In the genomic region with DNA sequence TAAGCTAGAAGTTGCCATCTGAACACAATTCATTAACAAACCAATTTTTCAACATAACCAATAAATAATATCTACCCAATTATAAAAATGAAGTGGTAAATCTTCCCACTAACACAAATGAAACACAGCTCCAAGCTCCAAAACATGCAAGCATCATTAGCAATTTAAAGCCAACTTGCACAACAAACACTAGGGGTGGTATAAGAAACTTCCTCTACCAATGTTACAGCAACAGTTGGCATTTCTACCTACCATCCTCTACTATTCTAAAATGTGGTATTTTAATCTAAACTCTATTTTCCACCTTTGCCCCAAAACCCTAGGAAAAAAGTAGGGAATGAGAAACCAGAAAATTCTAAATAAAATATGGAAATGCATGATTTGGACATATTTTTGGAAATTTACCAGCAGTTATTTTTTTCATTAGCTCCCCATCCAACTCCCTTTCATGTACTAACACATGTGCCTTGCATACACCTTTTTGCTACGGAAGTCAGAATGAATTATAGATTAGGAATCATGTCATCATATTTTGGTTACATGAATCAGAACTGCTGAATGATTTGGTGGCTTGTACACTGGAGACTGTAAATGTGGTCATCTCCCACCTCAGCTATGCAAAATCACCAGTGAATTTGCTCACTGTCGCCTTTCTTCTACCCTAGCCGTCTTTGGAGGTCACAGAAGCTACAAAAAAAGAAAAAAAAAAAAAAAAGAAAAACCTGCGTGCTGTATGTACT, we compare ENCODE assay signal across 15 cellular contexts. TPM values are rescaled to one million over a fixed set of nuclear protein-coding genes. Genes with fewer than 3 reads are reported as not detected.
DNase-seq lines count a peak whose midpoint lies in the region; ATAC-seq, FAIRE-seq and TF ChIP-seq lines count a peak whose summit lies in the region.
"Had no signal": no experiment of that assay in that cellular context is flagged by ENCODE, and none has a peak within 500 bp of the region (broad histone marks: within the 10 kb centered on the region; RNA-seq: fewer than 3 reads in every experiment).

No MANE protein-coding gene starts in this region.

- no peak for TF ChIP-seq EP300 in GM12878 (IDR thresholded peaks at IDR 0.05; ENCODE audit: borderline replicate concordance in 1 of 2, control insufficient read depth in 1 of 2, low read depth in 2 of 2, low read length in 2 of 2)

- TF ChIP-seq CTCF in Loucy (conservative IDR thresholded peaks at IDR 0.05; ENCODE audit: low read length) (peak; percentile 58), GM12878 (IDR thresholded peaks at IDR 0.05 in 2 of 3, conservative IDR thresholded peaks at IDR 0.05 in 1 of 3; ENCODE audit: control insufficient read depth in 2 of 3, extremely low read depth in 1 of 3, insufficient read depth in 1 of 3, low read depth in 3 of 3, low read length in 3 of 3) (peak; percentile 17 to 41 (median 33); a peak in 4 of 6 replicates), retinal pigment epithelial cell (conservative IDR thresholded peaks at IDR 0.05; ENCODE audit: low read depth, low read length) (peak; percentile 29)

- no peak overlapping the region for H2AK5ac ChIP-seq in neuronal stem cell (ENCODE audit: low read depth, low read length)

- peaks cover 66% of the 10 kb centered on the region for H3K27me3 Mint-ChIP-seq in activated T-cell treated with anti-CD3 and anti-CD28 coated beads, Interleukin-2, amount 50 U/mL, for 72 hours (ENCODE audit: low read depth)

- H3K9ac ChIP-seq in Loucy (ENCODE audit: low read depth, low read length, poor library complexity, severe bottlenecking) (peak overlapping the region; percentile 3), GM12878 (ENCODE audit: control insufficient read depth, insufficient read depth, low read length) (no peak overlapping the region), neuronal stem cell (ENCODE audit: low read depth, low read length, poor library complexity) (no peak overlapping the region)

- no peak for TF ChIP-seq POLR2A in GM12878 (IDR thresholded peaks at IDR 0.05; ENCODE audit: low read depth, low read length)

- H3K79me2 ChIP-seq in Loucy (ENCODE audit: insufficient read depth, low read length) (peaks cover 28% of the 10 kb centered on the region), GM12878 (ENCODE audit: control insufficient read depth, insufficient read depth, low read length) (peaks cover 66% of the 10 kb centered on the region)

- H3K4me2 ChIP-seq in Loucy (ENCODE audit: low read depth, low read length, poor library complexity, severe bottlenecking): peak overlapping the region; percentile 95
- H3K4me2 ChIP-seq in GM12878 (ENCODE audit: control insufficient read depth, insufficient read depth): peak overlapping the region; percentile 10
- no peak overlapping the region for H3K4me2 ChIP-seq in neuronal stem cell (ENCODE audit: insufficient read depth, low read length, poor library complexity, severe bottlenecking)

- POLR2A ChIA-PET in GM12878 (lab: Charles Lee): interaction anchor here (0.6 to 1.3 kb wide), 6 partner anchors 41 to 824 kb away, joined by 3 to 4 read pairs (median 3); no protein-coding TSS in a partner anchor

- peaks cover 5 to 6% of the 10 kb centered on the region in 2 donors for H3K36me3 Mint-ChIP-seq in activated T-cell treated with anti-CD3 and anti-CD28 coated beads, Interleukin-2, amount 50 U/mL, for 72 hours (ENCODE audit: insufficient read depth in 2 of 2)

- intact Hi-C loops in GM12878 (cut with micrococcal nuclease; ENCODE audit: unreplicated experiment): loop anchor here (5.0 kb wide), 1 partner anchor 350 kb away; a partner anchor contains a TSS

- in situ Hi-C loops in GM12878 (cut with MboI): no loop called here

- H3K4ac ChIP-seq in neuronal stem cell (ENCODE audit: low read length): no peak overlapping the region

- RAD21 ChIA-PET in GM12878 (lab: Charles Lee; ENCODE audit: unreplicated experiment): interaction anchor here (0.6 to 5.8 kb wide), 10 partner anchors 55 to 544 kb away, joined by 3 to 86 read pairs (median 6); a partner anchor contains a TSS

- no peak overlapping the region for H3K14ac ChIP-seq in neuronal stem cell (ENCODE audit: low read length)

- H3K9me3 Mint-ChIP-seq in activated T-cell treated with anti-CD3 and anti-CD28 coated beads, Interleukin-2, amount 50 U/mL, for 72 hours: no peaks in the 10 kb centered on the region

- H3K4me1 ChIP-seq in Loucy (ENCODE audit: insufficient read depth, low read length, poor library complexity, severe bottlenecking) (peaks cover 28% of the 10 kb centered on the region), GM12878 (ENCODE audit: control insufficient read depth, insufficient read depth, low read length) (peaks cover 9% of the 10 kb centered on the region), neuronal stem cell (ENCODE audit: control insufficient read depth in 2 of 2, insufficient read depth in 1 of 2, low read depth in 1 of 2, low read length in 2 of 2) (peaks cover 4 to 42% of the 10 kb centered on the region in 2 donors)

- peak overlapping the region; percentile 16 for H3K4me3 ChIP-seq in Loucy (ENCODE audit: low read length, poor library complexity, severe bottlenecking)
- H3K4me3 ChIP-seq in GM12878: peak overlapping the region; percentile 16; the same call in 1 of the 2 replicates
- no peak overlapping the region for H3K4me3 ChIP-seq in retinal pigment epithelial cell (ENCODE audit: low read length)
- H3K4me3 ChIP-seq in neuronal stem cell (ENCODE audit: low read length in 2 of 2): no peak overlapping the region
- H3K4me3 ChIP-seq: coronary artery, pancreas, SJSA1 had no signal

- no peaks in the 10 kb centered on the region for H3K9me2 ChIP-seq in Loucy (replicated peaks; ENCODE audit: low read depth, low read length)

- FAIRE-seq in GM12878 (lab: Jason Lieb, UNC): no peak
- FAIRE-seq: pancreas had no signal

- no peak overlapping the region for H2BK120ac ChIP-seq in neuronal stem cell (ENCODE audit: low read depth, low read length)

- no peak for TF ChIP-seq RAD21 in GM12878 (IDR thresholded peaks at IDR 0.05; ENCODE audit: insufficient read depth, low read depth, low read length)

- no peaks in the 10 kb centered on the region for H3K36me3 ChIP-seq in Loucy (ENCODE audit: insufficient read depth, low read length)
- H3K36me3 ChIP-seq in GM12878 (ENCODE audit: control insufficient read depth in 2 of 2, insufficient read depth in 2 of 2, low read length in 1 of 2): no peaks in the 10 kb centered on the region
- H3K36me3 ChIP-seq in neuronal stem cell (replicated peaks in 1 of 2; ENCODE audit: control insufficient read depth in 2 of 2, insufficient read depth in 2 of 2, low read length in 2 of 2): no peaks in the 10 kb centered on the region
- H3K36me3 ChIP-seq: pancreas, SJSA1 had no signal

- no peaks in the 10 kb centered on the region for H3K79me1 ChIP-seq in neuronal stem cell (ENCODE audit: low read depth, low read length)

- H2BK12ac ChIP-seq in neuronal stem cell (ENCODE audit: low read length): no peak overlapping the region

- CTCF ChIA-PET in GM12878 (lab: Yijun Ruan, JAX): interaction anchor here (0.6 to 13.9 kb wide), 19 partner anchors 9 to 337 kb away, joined by 3 to 201 read pairs (median 5); a partner anchor contains a TSS

- no TSS peak for BruUV-seq in GM12878 (replicated peaks; lab: Mats Ljungman, UMichigan)

- no peak overlapping the region for H4K8ac ChIP-seq in neuronal stem cell (ENCODE audit: low read depth, low read length)

- 41% methylated on average over 3 of the region's 4 CpGs for WGBS in GM12878 (ENCODE audit: insufficient coverage, insufficient replicate concordance, low lambda C conversion rate, missing lambda C conversion rate)
- WGBS in neuronal stem cell (ENCODE audit: extremely low coverage in 2 of 2, insufficient read length in 2 of 2, insufficient replicate concordance in 1 of 2), 2 donors: no CpG with 5 or more reads among the region's 4 CpGs

- peaks cover 21% of the 10 kb centered on the region for H3K4me1 Mint-ChIP-seq in activated T-cell treated with anti-CD3 and anti-CD28 coated beads, Interleukin-2, amount 50 U/mL, for 72 hours (ENCODE audit: low read depth)

- no peak overlapping the region for H3K18ac ChIP-seq in neuronal stem cell (ENCODE audit: low read length)

- H3K9me3 ChIP-seq in Loucy (ENCODE audit: insufficient read depth, low read depth, low read length) (no peaks in the 10 kb centered on the region), GM12878 (replicated peaks; ENCODE audit: control insufficient read depth, insufficient read depth, low read length) (no peaks in the 10 kb centered on the region), neuronal stem cell (replicated peaks in 1 of 2; ENCODE audit: control insufficient read depth in 2 of 2, insufficient read depth in 1 of 2, low read depth in 1 of 2, low read length in 2 of 2) (no peaks in the 10 kb centered on the region)
- H3K9me3 ChIP-seq: pancreas, SJSA1 had no signal

- DNase-seq in SIG-M5 treated with dmso at 0.1 percent for 504 hours (lab: John Stamatoyannopoulos, UW; ENCODE audit: unreplicated experiment) (peak; percentile 29), SIG-M5 (lab: John Stamatoyannopoulos, UW) (no peak), GM12878 (ENCODE audit: low read depth, low spot score) (no peak), retinal pigment epithelial cell (ENCODE audit: low read depth) (no peak), NCI-H69 (lab: John Stamatoyannopoulos, UW) (no peak), neuronal stem cell (ENCODE audit: low spot score) (no peak)
- no peak for DNase-seq in activated T-cell treated with anti-CD3 and anti-CD28 coated beads, Interleukin-2, amount 50 U/mL, for 72 hours
- DNase-seq: activated CD4-positive, alpha-beta T cell treated with anti-CD3 and anti-CD28 coated beads for 36 hours; left ventricle myocardium superior; NCI-H146; pancreas; stimulated activated CD4-positive, alpha-beta T cell treated with anti-CD3 and anti-CD28 coated beads, Interleukin-2, amount 100 ng/mL, for 48 hours had no signal

- no peaks in the 10 kb centered on the region for H3F3A ChIP-seq in Loucy (ENCODE audit: low read depth)

- H4K20me1 ChIP-seq in Loucy (ENCODE audit: insufficient read depth, low read length, poor library complexity, severe bottlenecking): peaks cover 9% of the 10 kb centered on the region
- H4K20me1 ChIP-seq in GM12878 (ENCODE audit: control insufficient read depth, insufficient read depth): no peaks in the 10 kb centered on the region

- no peak overlapping the region for H2BK15ac ChIP-seq in neuronal stem cell (ENCODE audit: low read length)

- no peak overlapping the region for H4K91ac ChIP-seq in neuronal stem cell (ENCODE audit: low read depth, low read length, poor library complexity)

- no peak overlapping the region for H3K23ac ChIP-seq in neuronal stem cell (ENCODE audit: low read depth, low read length, poor library complexity)

- no peak for ATAC-seq in GM12878
- ATAC-seq in activated T-cell treated with anti-CD3 and anti-CD28 coated beads, Interleukin-2, amount 50 U/mL, for 72 hours (replicated peaks in 1 of 2): no peak
- ATAC-seq: activated CD4-positive, alpha-beta T cell treated with anti-CD3 and anti-CD28 coated beads for 36 hours; left ventricle myocardium superior; pancreas had no signal

- no peak overlapping the region for H2AFZ ChIP-seq in Loucy (ENCODE audit: low read length)
- no peak overlapping the region for H2AFZ ChIP-seq in GM12878 (ENCODE audit: control insufficient read depth, low read depth, low read length)
- no peak overlapping the region for H2AFZ ChIP-seq in neuronal stem cell (ENCODE audit: low read length)

- H3K27me3 ChIP-seq in Loucy (ENCODE audit: insufficient read depth, low read length, poor library complexity, severe bottlenecking) (no peaks in the 10 kb centered on the region), GM12878 (replicated peaks in 1 of 2; ENCODE audit: control insufficient read depth in 2 of 2, insufficient read depth in 2 of 2, low read length in 1 of 2) (no peaks in the 10 kb centered on the region), neuronal stem cell (ENCODE audit: control insufficient read depth in 3 of 3, insufficient read depth in 3 of 3, low read depth in 1 of 3, low read length in 3 of 3) (no peaks in the 10 kb centered on the region)
- H3K27me3 ChIP-seq: pancreas had no signal

- no peak overlapping the region for H2BK5ac ChIP-seq in neuronal stem cell (ENCODE audit: low read length)

- H3K27ac ChIP-seq in GM12878 (ENCODE audit: control insufficient read depth, insufficient read depth) (no peak overlapping the region), neuronal stem cell (replicated peaks; ENCODE audit: low read length) (no peak overlapping the region)
- H3K27ac ChIP-seq: coronary artery, pancreas, SJSA1 had no signal

- SMC1A ChIA-PET in GM12878 (lab: Charles Lee; ENCODE audit: uncharacterized antibody, unreplicated experiment): interaction anchor here (0.7 to 7.7 kb wide), 17 partner anchors 15 to 215 kb away, joined by 3 to 105 read pairs (median 7); no protein-coding TSS in a partner anchor

- H3K4me3 Mint-ChIP-seq in activated T-cell treated with anti-CD3 and anti-CD28 coated beads, Interleukin-2, amount 50 U/mL, for 72 hours: no peak overlapping the region
- H3K4me3 Mint-ChIP-seq: activated CD4-positive, alpha-beta T cell treated with anti-CD3 and anti-CD28 coated beads for 36 hours had no signal

- H3K27ac Mint-ChIP-seq in activated T-cell treated with anti-CD3 and anti-CD28 coated beads, Interleukin-2, amount 50 U/mL, for 72 hours: no peak overlapping the region
- H3K27ac Mint-ChIP-seq: activated CD4-positive, alpha-beta T cell treated with anti-CD3 and anti-CD28 coated beads for 36 hours had no signal

RNA-seq across cellular contexts. Expression of a gene that starts 4.1 kb away (rescaled TPM):
- total RNA-seq in GM12878 (2013; cell fraction: nucleolus; rRNA removed): 25.7 and 29.8 TPM in 2 replicates
- total RNA-seq in GM12878 (2014; rRNA removed) (5.9 and 6.1 TPM in 2 replicates), GM12878 (2014; rRNA removed; fragmentation: Illumina TruSeq; extraction: Trizol) (5.0 and 5.4 TPM in 2 replicates), GM12878 (2021) (8.7 and 9.2 TPM in 2 replicates)
- 2.9 TPM for polyA plus RNA-seq in GM12878 (2011; ENCODE audit: low read depth)
- polyA plus RNA-seq in GM12878 (2011; rRNA removed) (5.8 and 8.0 TPM in 2 replicates), GM12878 (2014; fragmentation: Illumina TruSeq; extraction: Trizol) (5.1 and 5.7 TPM in 2 replicates), GM12878 (2014; fragmentation: Nextera tagmentation; extraction: Ambion mirVana) (1 to 10 TPM; 1.2 to 2.5 TPM), GM12878 (2014; rRNA removed) (3.9 and 4.1 TPM in 2 replicates), GM12878 (2016; fragmentation: Nextera tagmentation; extraction: Ambion mirVana) (1 to 10 TPM; 2.6 to 2.9 TPM)
- polyA plus RNA-seq in GM12878 (2011; cell fraction: cytosol; rRNA removed): 6.2 and 6.4 TPM in 2 replicates
- 7.7 and 8.9 TPM in 2 replicates for polyA plus RNA-seq in GM12878 (2011; cell fraction: nucleus; rRNA removed)
- polyA plus RNA-seq in GM12878 (2012): 2.9 and 3.3 TPM in 2 replicates
- 18.5 and 20.6 TPM in 2 replicates for polyA minus RNA-seq in GM12878 (2011; rRNA and poly(A)+ RNA removed)
- 5.3 and 5.6 TPM in 2 replicates for polyA minus RNA-seq in GM12878 (2011; cell fraction: cytosol; rRNA and poly(A)+ RNA removed)
- polyA minus RNA-seq in GM12878 (2011; cell fraction: nucleus; rRNA and poly(A)+ RNA removed): 5.2 and 10.0 TPM in 2 replicates
- total RNA-seq in activated T-cell treated with anti-CD3 and anti-CD28 coated beads, Interleukin-2, amount 50 U/mL, for 72 hours: 1 to 10 TPM; 2.9 to 4.0 TPM
- polyA plus RNA-seq in neuronal stem cell (2013, experiment 1 of 2): 109 TPM
- polyA plus RNA-seq in neuronal stem cell (2013, experiment 2 of 2): 113 TPM

RNA-seq across cellular contexts. Expression of a gene that starts 9.9 kb away (rescaled TPM):
- 0.34 and 0.56 TPM in 2 replicates for total RNA-seq in GM12878 (2013; cell fraction: nucleolus; rRNA removed)
- total RNA-seq in GM12878 (2014; rRNA removed) (0.05 and 0.06 TPM in 2 replicates), GM12878 (2014; rRNA removed; fragmentation: Illumina TruSeq; extraction: Trizol) (0.09 and 0.14 TPM in 2 replicates), GM12878 (2021) (0.10 and 0.27 TPM in 2 replicates)
- 0.05 TPM for polyA plus RNA-seq in GM12878 (2011; ENCODE audit: low read depth)
- polyA plus RNA-seq in GM12878 (2011; rRNA removed) (not detected in 2 replicates), GM12878 (2014; fragmentation: Illumina TruSeq; extraction: Trizol) (0.06 and 0.10 TPM in 2 replicates), GM12878 (2014; fragmentation: Nextera tagmentation; extraction: Ambion mirVana) (under 1 TPM in 1 of 2 experiments, not detected in 1; 0.02 TPM), GM12878 (2014; rRNA removed) (0.13 and 0.16 TPM in 2 replicates), GM12878 (2016; fragmentation: Nextera tagmentation; extraction: Ambion mirVana) (not detected)
- 0.01 and 0.03 TPM in 2 replicates for polyA plus RNA-seq in GM12878 (2011; cell fraction: cytosol; rRNA removed)
- 0.03 and 0.04 TPM in 2 replicates for polyA plus RNA-seq in GM12878 (2011; cell fraction: nucleus; rRNA removed)
- 0.12 and 0.22 TPM in 2 replicates for polyA plus RNA-seq in GM12878 (2012)
- not detected in 2 replicates for polyA minus RNA-seq in GM12878 (2011; rRNA and poly(A)+ RNA removed)
- polyA minus RNA-seq in GM12878 (2011; cell fraction: cytosol; rRNA and poly(A)+ RNA removed): not detected in 2 replicates
- polyA minus RNA-seq in GM12878 (2011; cell fraction: nucleus; rRNA and poly(A)+ RNA removed): not detected in 2 replicates
- total RNA-seq in activated T-cell treated with anti-CD3 and anti-CD28 coated beads, Interleukin-2, amount 50 U/mL, for 72 hours: not detected
- 3.4 TPM for polyA plus RNA-seq in neuronal stem cell (2013, experiment 1 of 2)
- polyA plus RNA-seq in neuronal stem cell (2013, experiment 2 of 2): 3.6 TPM

Comparison
In these comparisons a context has a peak if more than half of its experiments do, and no peak if none do; other contexts are left out.
1. H3K4me3 ChIP-seq: peak in Loucy (single experiment) and GM12878 (single experiment); none in retinal pigment epithelial cell (single experiment) and neuronal stem cell (0 of 2).
2. Peak in every context shown above with its lines, with median percentiles within 50 percentile points of each other: CTCF ChIP-seq.